26 cellular contexts compared by ENCODE assay signal in genomic region chr14:98101323-98101722, GRCh38.
DNase-seq lines count a peak whose midpoint lies in the region; ATAC-seq lines count a peak whose summit lies in the region.
"Had no signal": no experiment of that assay in that cellular context is flagged by ENCODE, and none has a peak within 500 bp of the region (broad histone marks: within the 10 kb centered on the region; RNA-seq: fewer than 3 reads in every experiment).

No MANE protein-coding gene starts in this region.

- peak overlapping the region; percentile 72 for H3K27ac Mint-ChIP-seq in activated CD4-positive, alpha-beta T cell treated with anti-CD3 and anti-CD28 coated beads for 36 hours
- H3K27ac Mint-ChIP-seq in activated naive CD4-positive, alpha-beta T cell treated with anti-CD3 and anti-CD28 coated beads, Interleukin-2, amount 50 U/mL, for 24 hours, result peak overlapping the region; percentile 94
- no peak overlapping the region for H3K27ac Mint-ChIP-seq in activated naive CD4-positive, alpha-beta T cell treated with anti-CD3 and anti-CD28 coated beads, Interleukin-2, amount 10 ng/mL, durations not matched to agents 7 days and 5 days
- H3K27ac Mint-ChIP-seq in activated naive CD8-positive, alpha-beta T cell treated with anti-CD3 and anti-CD28 coated beads, Interleukin-2, amount 50 U/mL, for 24 hours, result peak overlapping the region; percentile 10
- peak overlapping the region in 1 of 2 donors; percentile 34 for H3K27ac Mint-ChIP-seq in stimulated activated naive CD8-positive, alpha-beta T cell treated with anti-CD3 and anti-CD28 coated beads, Interleukin-15, amount 100 ng/mL, for 72 hours
- H3K27ac Mint-ChIP-seq: CD14-positive monocyte; CD8-positive, alpha-beta memory T cell had no signal

- no peak for ATAC-seq in activated CD4-positive, alpha-beta T cell treated with anti-CD3 and anti-CD28 coated beads for 36 hours
- peak; percentile 41 for ATAC-seq in activated naive CD8-positive, alpha-beta T cell treated with anti-CD3 and anti-CD28 coated beads, Interleukin-2, amount 50 U/mL, for 24 hours
- peak; percentile 35 for ATAC-seq in stimulated activated naive CD8-positive, alpha-beta T cell treated with anti-CD3 and anti-CD28 coated beads, Interleukin-15, amount 100 ng/mL, for 72 hours
- ATAC-seq: HCT116 had no signal

- intact Hi-C loops in activated CD4-positive, alpha-beta T cell treated with anti-CD3 and anti-CD28 coated beads for 36 hours (cut with DNase I, micrococcal nuclease), result loop anchor here in 1 of 2 experiments (5.0 kb wide), 1 partner anchor 644 kb away; no protein-coding TSS in a partner anchor

- H3K4me1 Mint-ChIP-seq in activated CD4-positive, alpha-beta T cell treated with anti-CD3 and anti-CD28 coated beads for 36 hours, result peaks cover 56% of the 10 kb centered on the region
- H3K4me1 Mint-ChIP-seq in activated naive CD4-positive, alpha-beta T cell treated with anti-CD3 and anti-CD28 coated beads, Interleukin-2, amount 50 U/mL, for 24 hours, result peaks cover 59% of the 10 kb centered on the region
- H3K4me1 Mint-ChIP-seq in activated naive CD4-positive, alpha-beta T cell treated with anti-CD3 and anti-CD28 coated beads, Interleukin-2, amount 10 ng/mL, durations not matched to agents 7 days and 5 days, result peaks cover 15% of the 10 kb centered on the region
- peaks cover 49% of the 10 kb centered on the region for H3K4me1 Mint-ChIP-seq in activated naive CD8-positive, alpha-beta T cell treated with anti-CD3 and anti-CD28 coated beads, Interleukin-2, amount 50 U/mL, for 24 hours
- H3K4me1 Mint-ChIP-seq in stimulated activated naive CD8-positive, alpha-beta T cell treated with anti-CD3 and anti-CD28 coated beads, Interleukin-15, amount 100 ng/mL, for 72 hours, result peaks cover 45% of the 10 kb centered on the region
- H3K4me1 Mint-ChIP-seq: CD14-positive monocyte had no signal

- peaks cover 14% of the 10 kb centered on the region for H3K9me3 Mint-ChIP-seq in activated CD4-positive, alpha-beta T cell treated with anti-CD3 and anti-CD28 coated beads for 36 hours (ENCODE audit: low read depth)
- peaks cover 14% of the 10 kb centered on the region for H3K9me3 Mint-ChIP-seq in activated naive CD4-positive, alpha-beta T cell treated with anti-CD3 and anti-CD28 coated beads, Interleukin-2, amount 50 U/mL, for 24 hours
- H3K9me3 Mint-ChIP-seq in activated naive CD4-positive, alpha-beta T cell treated with anti-CD3 and anti-CD28 coated beads, Interleukin-2, amount 10 ng/mL, durations not matched to agents 7 days and 5 days, result peaks cover 10% of the 10 kb centered on the region
- H3K9me3 Mint-ChIP-seq in activated naive CD8-positive, alpha-beta T cell treated with anti-CD3 and anti-CD28 coated beads, Interleukin-2, amount 50 U/mL, for 24 hours, result peaks cover 14% of the 10 kb centered on the region
- peaks cover 13 to 23% of the 10 kb centered on the region in 2 donors for H3K9me3 Mint-ChIP-seq in stimulated activated naive CD8-positive, alpha-beta T cell treated with anti-CD3 and anti-CD28 coated beads, Interleukin-15, amount 100 ng/mL, for 72 hours
- H3K9me3 Mint-ChIP-seq: CD8-positive, alpha-beta memory T cell had no signal

- H3K36me3 Mint-ChIP-seq in activated CD4-positive, alpha-beta T cell treated with anti-CD3 and anti-CD28 coated beads for 36 hours (ENCODE audit: low read depth), result peaks cover 3% of the 10 kb centered on the region
- H3K36me3 Mint-ChIP-seq in activated naive CD4-positive, alpha-beta T cell treated with anti-CD3 and anti-CD28 coated beads, Interleukin-2, amount 50 U/mL, for 24 hours, result peaks cover 4% of the 10 kb centered on the region
- peaks cover 3% of the 10 kb centered on the region for H3K36me3 Mint-ChIP-seq in activated naive CD4-positive, alpha-beta T cell treated with anti-CD3 and anti-CD28 coated beads, Interleukin-2, amount 10 ng/mL, durations not matched to agents 7 days and 5 days
- peaks cover 2% of the 10 kb centered on the region for H3K36me3 Mint-ChIP-seq in activated naive CD8-positive, alpha-beta T cell treated with anti-CD3 and anti-CD28 coated beads, Interleukin-2, amount 50 U/mL, for 24 hours (ENCODE audit: low read depth)
- H3K36me3 Mint-ChIP-seq: CD14-positive monocyte had no signal

- no peak overlapping the region for H3K4me3 Mint-ChIP-seq in activated CD4-positive, alpha-beta T cell treated with anti-CD3 and anti-CD28 coated beads for 36 hours
- H3K4me3 Mint-ChIP-seq in activated naive CD4-positive, alpha-beta T cell treated with anti-CD3 and anti-CD28 coated beads, Interleukin-2, amount 50 U/mL, for 24 hours, result peak overlapping the region; percentile 19
- no peak overlapping the region for H3K4me3 Mint-ChIP-seq in activated naive CD4-positive, alpha-beta T cell treated with anti-CD3 and anti-CD28 coated beads, Interleukin-2, amount 10 ng/mL, durations not matched to agents 7 days and 5 days
- H3K4me3 Mint-ChIP-seq in activated naive CD8-positive, alpha-beta T cell treated with anti-CD3 and anti-CD28 coated beads, Interleukin-2, amount 50 U/mL, for 24 hours, result no peak overlapping the region
- H3K4me3 Mint-ChIP-seq in stimulated activated naive CD8-positive, alpha-beta T cell treated with anti-CD3 and anti-CD28 coated beads, Interleukin-15, amount 100 ng/mL, for 72 hours, result no peak overlapping the region
- H3K4me3 Mint-ChIP-seq: CD14-positive monocyte; CD8-positive, alpha-beta memory T cell had no signal

- CTCF ChIA-PET in activated CD4-positive, alpha-beta T cell treated with anti-CD3 and anti-CD28 coated beads for 36 hours (lab: Charles Lee), result interaction anchor here (0.7 to 1.3 kb wide), 3 partner anchors 11 to 716 kb away, joined by 3 read pairs; no protein-coding TSS in a partner anchor
- CTCF ChIA-PET in activated naive CD4-positive, alpha-beta T cell treated with anti-CD3 and anti-CD28 coated beads, Interleukin-2, amount 10 ng/mL, durations not matched to agents 7 days and 5 days (lab: Charles Lee), result no interaction called here

- POLR2A ChIA-PET in activated CD4-positive, alpha-beta T cell treated with anti-CD3 and anti-CD28 coated beads for 36 hours (lab: Charles Lee), result interaction anchor here (0.6 to 0.8 kb wide), 4 partner anchors 36 to 377 kb away, joined by 3 to 10 read pairs (median 4); no protein-coding TSS in a partner anchor

- peak; percentile 17 for DNase-seq in activated CD4-positive, alpha-beta T cell treated with anti-CD3 and anti-CD28 coated beads for 36 hours
- DNase-seq in activated CD4-positive, alpha-beta T cell treated with anti-CD3 and anti-CD28 coated beads, Interleukin-2, amount 50 U/mL, for 1 hour, result no peak
- DNase-seq in activated naive CD4-positive, alpha-beta T cell treated with anti-CD3 and anti-CD28 coated beads, Interleukin-2, amount 10 ng/mL, durations not matched to agents 7 days and 5 days, result no peak
- DNase-seq in activated naive CD8-positive, alpha-beta T cell treated with anti-CD3 and anti-CD28 coated beads, Interleukin-2, amount 50 U/mL, for 24 hours, result peak; percentile 22
- no peak for DNase-seq in stimulated activated naive CD8-positive, alpha-beta T cell treated with anti-CD3 and anti-CD28 coated beads, Interleukin-15, amount 100 ng/mL, for 72 hours
- no peak for DNase-seq in NCI-H2029 treated with DMSO at 0.1 percent for 48 hours (lab: John Stamatoyannopoulos, UW)
- DNase-seq: 8988T; ACHN; BE2C; CD8-positive, alpha-beta memory T cell; DMS 273 treated with DMSO at 0.1 percent for 48 hours; DMS79; EL; GDM1; IMR-90; KG1; MG63; NCI-H1105 treated with DMSO at 0.1 percent for 48 hours; NCI-H146; NCI-H1930; NCI-H446; NCI-H524 treated with DMSO at 0.1 percent for 48 hours; NCI-H774 had no signal

- H3K27me3 Mint-ChIP-seq in activated CD4-positive, alpha-beta T cell treated with anti-CD3 and anti-CD28 coated beads for 36 hours, result no peaks in the 10 kb centered on the region
- no peaks in the 10 kb centered on the region for H3K27me3 Mint-ChIP-seq in activated naive CD4-positive, alpha-beta T cell treated with anti-CD3 and anti-CD28 coated beads, Interleukin-2, amount 50 U/mL, for 24 hours
- H3K27me3 Mint-ChIP-seq in activated naive CD4-positive, alpha-beta T cell treated with anti-CD3 and anti-CD28 coated beads, Interleukin-2, amount 10 ng/mL, durations not matched to agents 7 days and 5 days, result no peaks in the 10 kb centered on the region
- H3K27me3 Mint-ChIP-seq in activated naive CD8-positive, alpha-beta T cell treated with anti-CD3 and anti-CD28 coated beads, Interleukin-2, amount 50 U/mL, for 24 hours, result no peaks in the 10 kb centered on the region
- H3K27me3 Mint-ChIP-seq in stimulated activated naive CD8-positive, alpha-beta T cell treated with anti-CD3 and anti-CD28 coated beads, Interleukin-15, amount 100 ng/mL, for 72 hours, result no peaks in the 10 kb centered on the region
- H3K27me3 Mint-ChIP-seq: CD8-positive, alpha-beta memory T cell had no signal

Comparison
In these comparisons a context has a peak if more than half of its experiments do, and no peak if none do; other contexts are left out.
1. DNase-seq: peak in activated CD4-positive, alpha-beta T cell treated with anti-CD3 and anti-CD28 coated beads for 36 hours (single experiment) and activated naive CD8-positive, alpha-beta T cell treated with anti-CD3 and anti-CD28 coated beads, Interleukin-2, amount 50 U/mL, for 24 hours (single experiment); none in activated CD4-positive, alpha-beta T cell treated with anti-CD3 and anti-CD28 coated beads, Interleukin-2, amount 50 U/mL, for 1 hour (single experiment), activated naive CD4-positive, alpha-beta T cell treated with anti-CD3 and anti-CD28 coated beads, Interleukin-2, amount 10 ng/mL, durations not matched to agents 7 days and 5 days (single experiment), stimulated activated naive CD8-positive, alpha-beta T cell treated with anti-CD3 and anti-CD28 coated beads, Interleukin-15, amount 100 ng/mL, for 72 hours (0 of 2) and NCI-H2029 treated with DMSO at 0.1 percent for 48 hours (single experiment).